In the genomic region with DNA sequence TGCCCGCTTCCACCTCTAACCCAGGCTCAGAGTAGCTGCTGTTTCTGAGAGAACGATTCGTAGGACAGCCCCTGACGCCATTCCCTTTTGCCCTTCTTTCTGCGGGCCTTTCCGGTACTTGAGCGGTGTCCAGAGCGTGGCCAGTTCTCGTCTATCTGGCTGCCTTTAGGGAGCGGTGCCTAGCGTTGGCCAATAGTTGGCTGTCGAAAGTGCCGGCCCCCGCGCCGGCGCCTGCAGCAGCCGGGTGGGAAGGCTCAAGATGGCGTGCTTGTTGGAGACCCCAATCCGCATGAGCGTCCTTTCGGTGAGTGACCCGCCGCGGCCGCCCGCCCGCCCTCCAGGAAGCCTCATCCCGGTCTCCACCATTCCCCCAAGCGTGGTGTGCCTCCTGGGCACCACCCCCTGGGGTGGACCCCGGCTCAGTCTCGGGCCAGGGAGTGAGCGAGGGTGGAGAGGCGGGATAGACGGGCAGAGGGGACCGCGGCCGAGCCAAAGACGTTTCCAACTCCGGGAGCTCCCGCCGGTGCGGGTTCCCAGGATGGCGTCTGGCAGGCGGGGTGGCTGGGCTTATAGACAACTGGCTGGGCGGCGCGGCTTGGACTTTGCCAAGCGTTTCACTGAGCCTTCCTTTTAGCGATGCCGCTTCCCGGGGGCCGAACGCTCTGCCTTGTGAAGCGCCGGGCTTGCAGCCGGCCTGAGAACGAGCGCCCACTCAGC, we compare ENCODE assay signal across 8 cellular contexts. TPM values are rescaled to one million over a fixed set of nuclear protein-coding genes. Genes with fewer than 3 reads are reported as not detected.
A peak's percentile ranks its signal among the peaks of the same experiment; 100 is the strongest.
DNase-seq lines count a peak whose midpoint lies in the region; ATAC-seq, FAIRE-seq and TF ChIP-seq lines count a peak whose summit lies in the region.

Gene ARMC8 (plus strand): TSS at position 6 of the 717 bp plus-strand sequence. CDS start 254 bp downstream, at position 260.

- POLR2A ChIA-PET in A549 (lab: Yijun Ruan, JAX) = interaction anchor here (0.6 to 1.5 kb wide), 6 partner anchors 10 to 651 kb away, joined by 3 to 6 read pairs (median 3); partner anchors contain the start of gene DBR1

- H3K27ac ChIP-seq in A549 (peak within 1 kb of the TSS; percentile 96 to 97), mesodermal cell (ENCODE audit: low read depth, low read length, severe bottlenecking) (peak within 1 kb of the TSS; percentile 94), thoracic aorta (peak within 1 kb of the TSS; percentile 94 to 99)

- in situ Hi-C loops in endometrial microvascular endothelial cells (cut with HindIII; ENCODE audit: inconsistent ontology term, low pct_unique_long_range_greater_than_20kb, low sequenced_read_pairs) = no loop called here

- peaks cover 28% of the 10 kb centered on the region for H3K36me3 ChIP-seq in mesodermal cell (ENCODE audit: control insufficient read depth, insufficient read depth, low read length)
- H3K36me3 ChIP-seq in thoracic aorta = peaks cover 5% of the 10 kb centered on the region

- no peak for TF ChIP-seq RAD21 in A549 (conservative IDR thresholded peaks at IDR 0.05 in 1 of 2, IDR thresholded peaks at IDR 0.05 in 1 of 2)

- FAIRE-seq in A549 (lab: Jason Lieb, UNC) = no peak

- ATAC-seq in A549 = peak; percentile 88 to 93
- ATAC-seq in HG02610 (IDR thresholded peaks at IDR 0.05; ENCODE audit: unreplicated experiment) = peak; percentile 45
- ATAC-seq in thoracic aorta (ENCODE audit: insufficient number of reproducible peaks, low FRiP score, low read depth) = peak; percentile 71

- peak within 1 kb of the TSS; percentile 93 for H3K4me3 ChIP-seq in A549
- H3K4me3 ChIP-seq in GM12864 (ENCODE audit: low read depth, low read length) = peak within 1 kb of the TSS; percentile 100
- peak within 1 kb of the TSS; percentile 86 for H3K4me3 ChIP-seq in mesodermal cell (ENCODE audit: extremely low read depth, insufficient read depth, low read length, poor library complexity, severe bottlenecking)
- H3K4me3 ChIP-seq in thoracic aorta = peak within 1 kb of the TSS; percentile 79

- H3K4me2 ChIP-seq in A549 = peak within 1 kb of the TSS; percentile 87

- no peaks in the 10 kb centered on the region for H3K27me3 ChIP-seq in thoracic aorta (replicated peaks; ENCODE audit: insufficient read depth)

- H3K9me3 ChIP-seq in A549 (no peaks in the 10 kb centered on the region), mesodermal cell (ENCODE audit: control insufficient read depth, low read length) (no peaks in the 10 kb centered on the region), thoracic aorta (no peaks in the 10 kb centered on the region)

- WGBS in A549 (ENCODE audit: missing lambda C conversion rate) = under 1% methylated on average over 36 of the region's 59 CpGs
- WGBS in mesodermal cell (ENCODE audit: insufficient coverage in 2 of 2), 2 experiments = 0% methylated on average over 51 to 52 of the region's 59 CpGs

- no peak for TF ChIP-seq EP300 in A549 (IDR thresholded peaks at IDR 0.05)

- H3K4me1 ChIP-seq in A549 = peaks cover 13% of the 10 kb centered on the region
- no peaks in the 10 kb centered on the region for H3K4me1 ChIP-seq in mesodermal cell (ENCODE audit: control insufficient read depth, insufficient read depth, low read length, poor library complexity, severe bottlenecking)
- peaks cover 26 to 39% of the 10 kb centered on the region in 2 donors for H3K4me1 ChIP-seq in thoracic aorta (ENCODE audit: control insufficient read depth in 1 of 2, low read depth in 2 of 2)

- DNase-seq in A549 (ENCODE audit: low read depth in 1 of 2, low spot score in 1 of 2) (peak; percentile 33 to 43), GM12864 (ENCODE audit: low read depth) (no peak), NCI-H128 (lab: John Stamatoyannopoulos, UW; ENCODE audit: unreplicated experiment) (peak; percentile 75), thoracic aorta (ENCODE audit: low spot score) (no peak)
- DNase-seq in activated CD4-positive, alpha-beta T cell treated with anti-CD3 and anti-CD28 coated beads for 48 hours = peak; percentile 54

- 0 out of 2 replicates have a peak, but pooled peaks have one; percentile 36 for TF ChIP-seq POLR2A in A549 (IDR thresholded peaks at IDR 0.05; ENCODE audit: low read length)

- TF ChIP-seq CTCF in A549 (IDR thresholded peaks at IDR 0.05) = no peak
- no peak for TF ChIP-seq CTCF in GM12864 (IDR thresholded peaks at IDR 0.05; ENCODE audit: low read depth, low read length, missing control alignments)
- no peak for TF ChIP-seq CTCF in thoracic aorta (IDR thresholded peaks at IDR 0.05)

- CTCF ChIA-PET in A549 (lab: Yijun Ruan, JAX) = interaction anchor here (0.5 kb wide), 1 partner anchor 697 kb away, joined by 3 read pairs; no protein-coding TSS in a partner anchor

TF ChIP-seq in A549, 52 proteins besides CTCF, POLR2A, EP300 and RAD21 (continues in another document):
- TF ChIP-seq RARB (CRISPR knock-in tag; IDR thresholded peaks at IDR 0.05) = no peak
- peak; percentile 78 for TF ChIP-seq KDM5A (IDR thresholded peaks at IDR 0.05)
- TF ChIP-seq ATOH8 (CRISPR knock-in tag; IDR thresholded peaks at IDR 0.05; ENCODE audit: low read depth) = no peak
- TF ChIP-seq CBX8 (IDR thresholded peaks at IDR 0.05) = no peak
- no peak for TF ChIP-seq ZSCAN20 (CRISPR knock-in tag; IDR thresholded peaks at IDR 0.05)
- no peak for TF ChIP-seq ZFP36 (IDR thresholded peaks at IDR 0.05; ENCODE audit: borderline replicate concordance, partially characterized antibody)
- TF ChIP-seq FOXS1 (CRISPR knock-in tag; IDR thresholded peaks at IDR 0.05) = no peak
- TF ChIP-seq SMC3 (IDR thresholded peaks at IDR 0.05) = no peak
- TF ChIP-seq USF2 (IDR thresholded peaks at IDR 0.05) = no peak
- no peak for TF ChIP-seq ZNF302 (CRISPR knock-in tag; IDR thresholded peaks at IDR 0.05)
- TF ChIP-seq RFX5 (IDR thresholded peaks at IDR 0.05) = no peak
- TF ChIP-seq FOSL2 (IDR thresholded peaks at IDR 0.05) = no peak
- no peak for TF ChIP-seq FOSL2 (CRISPR knock-in tag; IDR thresholded peaks at IDR 0.05)
- TF ChIP-seq ESRRA (IDR thresholded peaks at IDR 0.05; ENCODE audit: borderline replicate concordance, low read length) = no peak
- TF ChIP-seq JUN (IDR thresholded peaks at IDR 0.05) = peak; percentile 37 to 73; a peak in 3 of 5 replicates
- no peak for TF ChIP-seq NR3C1 (IDR thresholded peaks at IDR 0.05)
- TF ChIP-seq HOXA7 (CRISPR knock-in tag; IDR thresholded peaks at IDR 0.05) = no peak
- TF ChIP-seq JUNB (IDR thresholded peaks at IDR 0.05) = no peak
- TF ChIP-seq MYC (IDR thresholded peaks at IDR 0.05; ENCODE audit: borderline replicate concordance, low read length) = no peak
- TF ChIP-seq EHF (CRISPR knock-in tag; IDR thresholded peaks at IDR 0.05) = no peak
- TF ChIP-seq CHD2 (IDR thresholded peaks at IDR 0.05; ENCODE audit: low read length, partially characterized antibody) = no peak
- TF ChIP-seq HOXB13 (CRISPR knock-in tag; IDR thresholded peaks at IDR 0.05; ENCODE audit: low read depth) = no peak
- TF ChIP-seq EHMT2 (IDR thresholded peaks at IDR 0.05; ENCODE audit: low read depth) = no peak
- no peak for TF ChIP-seq NPAS2 (CRISPR knock-in tag; IDR thresholded peaks at IDR 0.05; ENCODE audit: borderline replicate concordance)
- peak; percentile 64; the same call in 1 of the 2 replicates for TF ChIP-seq HMGXB4 (CRISPR knock-in tag; IDR thresholded peaks at IDR 0.05; ENCODE audit: borderline replicate concordance)

RNA-seq across cellular contexts. Expression of gene ARMC8, which starts in this region (rescaled TPM):
- polyA plus RNA-seq in A549 (2011; rRNA removed) (45.7 and 59.3 TPM in 2 replicates), A549 (2017; fragmentation: RNase III; extraction: RNeasy Plus Mini Kit Qiagen cat#74134 plus additional on column Dnase treatment) (20.2 to 25.6 TPM (median 23.1 TPM) in 3 replicates)
- 31.1 and 33.0 TPM in 2 replicates for polyA plus RNA-seq in A549 (2012; cell fraction: cytosol; rRNA removed)
- polyA plus RNA-seq in A549 (2012; cell fraction: nucleus; rRNA removed) = 17.5 and 21.7 TPM in 2 replicates
- 123 and 127 TPM in 2 replicates for polyA minus RNA-seq in A549 (2011; rRNA and poly(A)+ RNA removed)
- total RNA-seq in endometrial microvascular endothelial cells (ENCODE audit: inconsistent ontology term) (85.9 TPM), thoracic aorta (100 to 1,000 TPM in 1 of 2 donors, 10 to 100 TPM in 1; 82.7 to 189 TPM)
- polyA plus RNA-seq in mesodermal cell (2013, experiment 1 of 2) = 43.1 TPM
- polyA plus RNA-seq in mesodermal cell (2013, experiment 2 of 2) = 27.3 TPM

Comparison
In these comparisons a context has a peak if more than half of its experiments do, and no peak if none do; other contexts are left out.
1. DNase-seq: peak in A549 (2 of 2), NCI-H128 (single experiment) and activated CD4-positive, alpha-beta T cell treated with anti-CD3 and anti-CD28 coated beads for 48 hours (single experiment); none in GM12864 (single experiment) and thoracic aorta (single experiment).
2. Peak in every context shown above with its lines, with median percentiles within 50 percentile points of each other: ATAC-seq, H3K27ac ChIP-seq and H3K4me3 ChIP-seq.